In genomic region chr1:205936316-205936715, GRCh38 we compare ENCODE assay signal across 22 cellular contexts. TPM values are rescaled to one million over a fixed set of nuclear protein-coding genes. Genes with fewer than 3 reads are reported as not detected.
"Had no signal": no experiment of that assay in that cellular context is flagged by ENCODE, and none has a peak within 500 bp of the region (broad histone marks: within the 10 kb centered on the region; RNA-seq: fewer than 3 reads in every experiment).

No MANE protein-coding gene starts in this region.

- H3K79me2 ChIP-seq: hepatocyte had no signal

- H3K9me3 ChIP-seq: mucosa of descending colon, ovary, sigmoid colon, tibial artery had no signal

- ATAC-seq: activated CD4-positive, alpha-beta T cell treated with anti-CD3 and anti-CD28 coated beads for 36 hours; foreskin keratinocyte; left colon; mucosa of descending colon; naive thymus-derived CD4-positive, alpha-beta T cell; stimulated activated naive B cell treated with anti-CD40 and anti-IgM and Interleukin-4, amounts not matched to agents 10 μg/mL and 1 μg/mL and 100 μg/mL, for 72 hours; WTC11 had no signal

- H3K27ac ChIP-seq: epithelial cell of prostate, foreskin keratinocyte, hepatocyte, ovary, sigmoid colon, tibial artery had no signal

- H3K4me1 ChIP-seq: sigmoid colon had no signal

- H3K4me2 ChIP-seq: hepatocyte had no signal

- H3K27me3 ChIP-seq: hepatocyte, ovary, sigmoid colon had no signal

- H2AFZ ChIP-seq: hepatocyte had no signal

- DNase-seq: activated CD4-positive, alpha-beta memory T cell treated with anti-CD3 and anti-CD28 coated beads for 36 hours; activated CD4-positive, alpha-beta T cell treated with anti-CD3 and anti-CD28 coated beads for 36 hours; activated gamma-delta T cell treated with Interleukin-2 at 50 U/mL for 16 hours; activated naive CD8-positive, alpha-beta T cell treated with anti-CD3 and anti-CD28 coated beads for 36 hours; activated T-cell treated with anti-CD3 and anti-CD28 coated beads for 4 hours; amygdala; dermis blood vessel endothelial cell; effector memory CD4-positive, alpha-beta T cell; foreskin keratinocyte; left colon; mucosa of descending colon; naive thymus-derived CD4-positive, alpha-beta T cell; ovary; sigmoid colon; stimulated activated CD4-positive, alpha-beta T cell treated with anti-CD3 and anti-CD28 coated beads, Interleukin-4, amount 100 ng/mL, for 4 hours; stimulated activated naive B cell treated with anti-CD40 and anti-IgM and Interleukin-4, amounts not matched to agents 10 μg/mL and 1 μg/mL and 100 μg/mL, for 72 hours; tibial artery had no signal

- H3K4me3 ChIP-seq: hepatocyte, mucosa of descending colon, ovary, sigmoid colon, tibial artery had no signal

- H3K36me3 ChIP-seq: ovary, sigmoid colon, tibial artery had no signal

RNA-seq across cellular contexts. Expression of gene SLC26A9, which starts 6.9 kb away (rescaled TPM):
- total RNA-seq: activated CD4-positive, alpha-beta memory T cell treated with anti-CD3 and anti-CD28 coated beads for 36 hours; activated CD4-positive, alpha-beta T cell treated with anti-CD3 and anti-CD28 coated beads for 36 hours; activated naive CD8-positive, alpha-beta T cell treated with anti-CD3 and anti-CD28 coated beads for 36 hours; activated T-helper 1 cell treated with anti-CD3 and anti-CD28 coated beads, Interleukin-12 subunit alpha, Interleukin-12 subunit beta, Interleukin-2, Interleukin-4 antibody, amounts not matched to agents 30 ng/mL and 10 ng/mL and 1 ng/mL, durations not matched to agents 14 hours and 24 hours and 36 hours; dermis blood vessel endothelial cell; foreskin keratinocyte; left colon; mucosa of descending colon; naive thymus-derived CD4-positive, alpha-beta T cell; pulmonary artery endothelial cell; sigmoid colon had no signal
- polyA plus RNA-seq: foreskin keratinocyte; naive thymus-derived CD4-positive, alpha-beta T cell had no signal
